ENCODE assay signal across 13 cellular contexts in genomic region chr12:45299132-45299692, GRCh38.
A peak's percentile ranks its signal among the peaks of the same experiment; 100 is the strongest.
DNase-seq lines count a peak whose midpoint lies in the region; ATAC-seq, FAIRE-seq and TF ChIP-seq lines count a peak whose summit lies in the region.
"Had no signal": no experiment of that assay in that cellular context is flagged by ENCODE, and none has a peak within 500 bp of the region (broad histone marks: within the 10 kb centered on the region; RNA-seq: fewer than 3 reads in every experiment).

No MANE protein-coding gene starts in this region.

- DNase-seq in NCI-H1105 treated with DMSO at 0.1 percent for 48 hours (lab: John Stamatoyannopoulos, UW) (peak; percentile 17), NCI-H1105 (lab: John Stamatoyannopoulos, UW) (no peak), heart right ventricle (no peak), kidney (no peak), T-helper 17 cell (no peak), germinal center (ENCODE audit: low spot score) (no peak)
- DNase-seq: MM.1S, T-helper 9 cell had no signal

- H3K4me1 ChIP-seq in heart right ventricle (peaks cover 4 to 84% (median 44%) of the 10 kb centered on the region in 9 donors), thymus (ENCODE audit: control insufficient read depth, insufficient read depth, low read length) (no peaks in the 10 kb centered on the region), kidney (ENCODE audit: control insufficient read depth in 1 of 2, insufficient read depth in 1 of 2, low read depth in 1 of 2, low read length in 2 of 2) (peaks cover 0 to 4% of the 10 kb centered on the region in 2 donors)

- H3K9ac ChIP-seq in kidney (ENCODE audit: low read length in 2 of 2) = no peak overlapping the region

- ATAC-seq in heart right ventricle (peak; percentile 30 to 57 (median 48)), T-helper 17 cell (no peak)

- no peak overlapping the region for H3K4me3 ChIP-seq in heart right ventricle
- H3K4me3 ChIP-seq in thymus (ENCODE audit: low read length) = no peak overlapping the region
- no peak overlapping the region for H3K4me3 ChIP-seq in kidney (ENCODE audit: low read length in 2 of 2)
- H3K4me3 ChIP-seq: A549, skin epidermis had no signal

- peak overlapping the region; percentile 93 for H3K27ac ChIP-seq in VCaP
- peak overlapping the region in 7 of 10 donors; percentile 5 to 54 (median 38) for H3K27ac ChIP-seq in heart right ventricle
- peak overlapping the region; percentile 31 for H3K27ac ChIP-seq in thymus (ENCODE audit: low read depth)
- H3K27ac ChIP-seq in kidney (ENCODE audit: low read depth in 2 of 2, low read length in 2 of 2) = no peak overlapping the region
- H3K27ac ChIP-seq: A549 had no signal

- H3K36me3 ChIP-seq in heart right ventricle (peaks cover 0 to 5% (median 0%) of the 10 kb centered on the region in 9 donors), thymus (ENCODE audit: control insufficient read depth, insufficient read depth) (peaks cover 3% of the 10 kb centered on the region), kidney (ENCODE audit: control insufficient read depth in 1 of 2, insufficient read depth in 2 of 2, low read length in 2 of 2) (no peaks in the 10 kb centered on the region)

- H3K27me3 Mint-ChIP-seq in T-helper 17 cell = no peaks in the 10 kb centered on the region
- H3K27me3 Mint-ChIP-seq: activated naive CD8-positive, alpha-beta T cell had no signal

- 39 to 50% methylated on average over 5 of the region's 5 CpGs for WGBS in heart right ventricle, 2 donors
- 78% methylated on average over 5 of the region's 5 CpGs for WGBS in thymus

- peaks cover 4% of the 10 kb centered on the region for H3K36me3 Mint-ChIP-seq in T-helper 17 cell (ENCODE audit: low read depth)

- H3K27me3 ChIP-seq in heart right ventricle (no peaks in the 10 kb centered on the region), thymus (ENCODE audit: control insufficient read depth, insufficient read depth) (no peaks in the 10 kb centered on the region)

- TF ChIP-seq CTCF in VCaP (conservative IDR thresholded peaks at IDR 0.05) = no peak
- TF ChIP-seq CTCF in heart right ventricle (IDR thresholded peaks at IDR 0.05) = no peak
- TF ChIP-seq CTCF in kidney (IDR thresholded peaks at IDR 0.05; ENCODE audit: borderline replicate concordance, extremely low read depth, insufficient read depth) = no peak

- H3K27ac Mint-ChIP-seq in T-helper 17 cell = no peak overlapping the region
- H3K27ac Mint-ChIP-seq: activated naive CD8-positive, alpha-beta T cell had no signal

- intact Hi-C loops in heart right ventricle (cut with DNase I) (no loop called here), kidney (cut with DNase I) (no loop called here)

- no peak overlapping the region for H3K4me3 Mint-ChIP-seq in T-helper 17 cell
- H3K4me3 Mint-ChIP-seq: activated naive CD8-positive, alpha-beta T cell had no signal

- H3K9me3 ChIP-seq in heart right ventricle (no peaks in the 10 kb centered on the region), thymus (ENCODE audit: control insufficient read depth) (no peaks in the 10 kb centered on the region), kidney (ENCODE audit: control insufficient read depth in 1 of 2, low read length in 2 of 2) (no peaks in the 10 kb centered on the region), T-helper 17 cell (ENCODE audit: control insufficient read depth, low read length, poor library complexity, severe bottlenecking) (no peaks in the 10 kb centered on the region)
- H3K9me3 ChIP-seq: A549 had no signal

- FAIRE-seq in kidney (lab: Jason Lieb, UNC) = no peak
- FAIRE-seq: A549 had no signal

- peaks cover 9% of the 10 kb centered on the region for H3K4me1 Mint-ChIP-seq in T-helper 17 cell

Comparison
In these comparisons a context has a peak if more than half of its experiments do, and no peak if none do; other contexts are left out.
1. H3K27ac ChIP-seq: peak in VCaP (single experiment), heart right ventricle (7 of 10) and thymus (single experiment); none in kidney (0 of 2).